Comparison of ENCODE assay signal across 9 cellular contexts in genomic region chr14:96297000-96297399, GRCh38. TPM values are rescaled to one million over a fixed set of nuclear protein-coding genes. Genes with fewer than 3 reads are reported as not detected.
DNase-seq lines count a peak whose midpoint lies in the region; ATAC-seq, FAIRE-seq and TF ChIP-seq lines count a peak whose summit lies in the region.
"Had no signal": no experiment of that assay in that cellular context is flagged by ENCODE, and none has a peak within 500 bp of the region (broad histone marks: within the 10 kb centered on the region; RNA-seq: fewer than 3 reads in every experiment).

No MANE protein-coding gene starts in this region.

- FAIRE-seq in pancreas (lab: Jason Lieb, UNC), result peak; percentile 97
- no peak for FAIRE-seq in GM12892 (lab: Jason Lieb, UNC)
- FAIRE-seq: HTR-8/SVneo had no signal

- no peaks in the 10 kb centered on the region for H3K27me3 ChIP-seq in pancreas

- ATAC-seq in pancreas (peak in 3 of 4 donors; percentile 63 to 78 (median 75)), GM18520 (IDR thresholded peaks at IDR 0.05; ENCODE audit: unreplicated experiment) (no peak), GM21576 (IDR thresholded peaks at IDR 0.05; ENCODE audit: unreplicated experiment) (no peak)

- no peak for TF ChIP-seq POLR2A in GM12892 (IDR thresholded peaks at IDR 0.05; ENCODE audit: low read depth, low read length)

- POLR2A ChIA-PET in GM10248 (lab: Yijun Ruan, JAX), result no interaction called here

- 93 to 99% methylated on average over 2 of the region's 2 CpGs for WGBS in pancreas, 2 donors

- intact Hi-C loops in pancreas (cut with DNase I), result no loop called here

- DNase-seq in GM10248 (ENCODE audit: extremely low spot score) (peak; percentile 26), NCI-H1105 (lab: John Stamatoyannopoulos, UW) (peak; percentile 23), cerebellum (ENCODE audit: low spot score) (peak; percentile 15), pancreas (no peak), NCI-H128 (lab: John Stamatoyannopoulos, UW; ENCODE audit: unreplicated experiment) (no peak), GM12892 (ENCODE audit: insufficient read length) (no peak)

- peaks cover 0 to 42% (median 6%) of the 10 kb centered on the region in 3 donors for H3K36me3 ChIP-seq in pancreas

- no peak overlapping the region for H3K4me3 ChIP-seq in pancreas

- TF ChIP-seq CTCF in GM10248 (IDR thresholded peaks at IDR 0.05; ENCODE audit: control extremely low read depth, extremely low read depth, low read depth, missing control alignments) (peak; percentile 23), pancreas (IDR thresholded peaks at IDR 0.05) (peak; percentile 12 to 43 (median 22))

- no peaks in the 10 kb centered on the region for H3K9me3 ChIP-seq in pancreas

- H3K4me1 ChIP-seq in pancreas, result no peaks in the 10 kb centered on the region

- no peak overlapping the region for H3K27ac ChIP-seq in pancreas

- CTCF ChIA-PET in GM10248 (lab: Yijun Ruan, JAX), result interaction anchor here (1.2 to 3.7 kb wide), 5 partner anchors 10 to 245 kb away, joined by 3 to 16 read pairs (median 4); no protein-coding TSS in a partner anchor

RNA-seq across cellular contexts. Expression of gene BDKRB1, which starts 41.0 kb away (rescaled TPM):
- total RNA-seq in cerebellum (not detected), pancreas (under 1 TPM; 0.12 to 0.92 (median 0.50) TPM)
- polyA plus RNA-seq in pancreas, result 1 to 10 TPM; 3.0 to 4.5 TPM
- not detected for polyA plus RNA-seq in GM12892 (2012; ENCODE audit: missing spikeins)

Comparison
In these comparisons a context has a peak if more than half of its experiments do, and no peak if none do; other contexts are left out.
1. DNase-seq: peak in GM10248 (single experiment), NCI-H1105 (single experiment) and cerebellum (single experiment); none in pancreas (0 of 6), NCI-H128 (single experiment) and GM12892 (single experiment).
2. ATAC-seq: peak in pancreas (3 of 4); none in GM18520 (single experiment) and GM21576 (single experiment).